Comparison of ENCODE assay signal across 10 cellular contexts in genomic region chr2:112803691-112804521, GRCh38. TPM values are rescaled to one million over a fixed set of nuclear protein-coding genes. Genes with fewer than 3 reads are reported as not detected.
DNase-seq lines count a peak whose midpoint lies in the region; ATAC-seq and TF ChIP-seq lines count a peak whose summit lies in the region.
"Had no signal": no experiment of that assay in that cellular context is flagged by ENCODE, and none has a peak within 500 bp of the region (broad histone marks: within the 10 kb centered on the region; RNA-seq: fewer than 3 reads in every experiment).

No MANE protein-coding gene starts in this region.

- H3K27me3 ChIP-seq in dorsolateral prefrontal cortex: no peaks in the 10 kb centered on the region

- H3K4me3 ChIP-seq in skeletal muscle cell (ENCODE audit: low read depth, low read length): no peak overlapping the region
- no peak overlapping the region for H3K4me3 ChIP-seq in dorsolateral prefrontal cortex

- peak; percentile 56 for ATAC-seq in GM19463 (IDR thresholded peaks at IDR 0.05; ENCODE audit: unreplicated experiment)
- ATAC-seq in HG03565 (IDR thresholded peaks at IDR 0.05; ENCODE audit: unreplicated experiment): peak; percentile 45
- no peak for ATAC-seq in GM21825 (IDR thresholded peaks at IDR 0.05; ENCODE audit: unreplicated experiment)

- DNase-seq in amniotic stem cell (lab: John Stamatoyannopoulos, UW): peak; percentile 49
- peak; percentile 91 for DNase-seq in skeletal muscle cell (ENCODE audit: low read depth)
- DNase-seq in dorsolateral prefrontal cortex: no peak
- no peak for DNase-seq in NCI-H1105 (lab: John Stamatoyannopoulos, UW)
- DNase-seq in NCI-H774 (lab: John Stamatoyannopoulos, UW): no peak
- DNase-seq: central memory CD4-positive, alpha-beta T cell; NCI-H345 had no signal

- no peak for TF ChIP-seq CTCF in dorsolateral prefrontal cortex (IDR thresholded peaks at IDR 0.05 in 54 of 56, conservative IDR thresholded peaks at IDR 0.05 in 2 of 56; ENCODE audit: low read depth in 1 of 56, partially characterized antibody in 56 of 56)

- no peak overlapping the region for H3K27ac ChIP-seq in dorsolateral prefrontal cortex

- intact Hi-C loops in dorsolateral prefrontal cortex (cut with DNase I): no loop called here

RNA-seq across cellular contexts. Expression of gene IL1A, which starts 19.6 kb away (rescaled TPM):
- total RNA-seq in dorsolateral prefrontal cortex: under 1 TPM in 69 of 120 experiments, not detected in 51; 0.21 to 0.97 (median 0.39) TPM

RNA-seq across cellular contexts. Expression of gene IL1B, which starts 32.7 kb away (rescaled TPM):
- total RNA-seq in dorsolateral prefrontal cortex: 10 to 100 TPM in 12 of 120 experiments, 1 to 10 TPM in 78, under 1 TPM in 22, not detected in 8; 0.35 to 43.9 (median 2.7) TPM

RNA-seq across cellular contexts. Expression of gene CKAP2L, which starts 39.5 kb away (rescaled TPM):
- total RNA-seq in dorsolateral prefrontal cortex: 1 to 10 TPM in 11 of 120 experiments, under 1 TPM in 82, not detected in 27; 0.09 to 1.7 (median 0.47) TPM

Comparison
In these comparisons a context has a peak if more than half of its experiments do, and no peak if none do; other contexts are left out.
1. DNase-seq: peak in amniotic stem cell (single experiment) and skeletal muscle cell (single experiment); none in dorsolateral prefrontal cortex (0 of 10), NCI-H1105 (single experiment) and NCI-H774 (single experiment).